In the genomic region with DNA sequence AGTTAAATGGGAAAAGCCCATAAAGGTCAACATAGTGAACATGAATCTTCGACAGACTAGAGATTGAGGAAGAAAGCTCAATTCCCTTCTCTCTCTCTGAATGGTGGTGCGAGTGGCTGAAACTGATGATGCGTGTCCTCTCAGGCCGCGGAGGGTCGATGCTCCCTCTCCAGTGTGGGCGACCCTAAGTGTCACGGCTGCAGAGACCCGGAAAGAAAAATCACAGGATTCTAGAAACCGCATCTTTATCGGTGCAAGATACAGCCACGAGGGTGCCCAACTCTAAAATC, we compare ENCODE assay signal across 6 cellular contexts. TPM values are rescaled to one million over a fixed set of nuclear protein-coding genes. Genes with fewer than 3 reads are reported as not detected.
DNase-seq lines count a peak whose midpoint lies in the region; ATAC-seq, FAIRE-seq and TF ChIP-seq lines count a peak whose summit lies in the region.

No MANE protein-coding gene starts in this region.

- H3K36me3 Mint-ChIP-seq in activated CD8-positive, alpha-beta memory T cell treated with anti-CD3 and anti-CD28 coated beads, Interleukin-2, amount 10 ng/mL, durations not matched to agents 7 days and 5 days, result peaks cover 30% of the 10 kb centered on the region

- H2BK5ac ChIP-seq in neuronal stem cell (ENCODE audit: low read length), result no peak overlapping the region

- peak overlapping the region; percentile 51 for H3K4me2 ChIP-seq in neuronal stem cell (ENCODE audit: insufficient read depth, low read length, poor library complexity, severe bottlenecking)

- H3K27me3 ChIP-seq in bronchial epithelial cell (ENCODE audit: control insufficient read depth, insufficient read depth, low read length) (no peaks in the 10 kb centered on the region), neuronal stem cell (ENCODE audit: control insufficient read depth in 3 of 3, insufficient read depth in 3 of 3, low read depth in 1 of 3, low read length in 3 of 3) (no peaks in the 10 kb centered on the region)

- no peak overlapping the region for H2BK12ac ChIP-seq in neuronal stem cell (ENCODE audit: low read length)

- peak; percentile 11 for ATAC-seq in activated CD8-positive, alpha-beta memory T cell treated with anti-CD3 and anti-CD28 coated beads, Interleukin-2, amount 10 ng/mL, durations not matched to agents 7 days and 5 days
- no peak for ATAC-seq in GM18511 (IDR thresholded peaks at IDR 0.05; ENCODE audit: unreplicated experiment)

- no peak overlapping the region for H3K14ac ChIP-seq in neuronal stem cell (ENCODE audit: low read length)

- no peak overlapping the region for H4K8ac ChIP-seq in neuronal stem cell (ENCODE audit: low read depth, low read length)

- H3K4me3 ChIP-seq in bronchial epithelial cell (ENCODE audit: low read depth, low read length) (peak overlapping the region; percentile 61), neuronal stem cell (ENCODE audit: low read length in 2 of 2) (peak overlapping the region; percentile 58 to 83)

- no peak for TF ChIP-seq CTCF in bronchial epithelial cell (IDR thresholded peaks at IDR 0.05; ENCODE audit: insufficient read depth, low read length, severe bottlenecking)
- TF ChIP-seq CTCF in GM10266 (IDR thresholded peaks at IDR 0.05; ENCODE audit: control insufficient read depth, insufficient read depth, low read depth, missing control alignments), result no peak

- H3K4me1 Mint-ChIP-seq in activated CD8-positive, alpha-beta memory T cell treated with anti-CD3 and anti-CD28 coated beads, Interleukin-2, amount 10 ng/mL, durations not matched to agents 7 days and 5 days, result peaks cover 22% of the 10 kb centered on the region

- H3K9ac ChIP-seq in neuronal stem cell (ENCODE audit: low read depth, low read length, poor library complexity), result no peak overlapping the region

- H3K27me3 Mint-ChIP-seq in activated CD8-positive, alpha-beta memory T cell treated with anti-CD3 and anti-CD28 coated beads, Interleukin-2, amount 10 ng/mL, durations not matched to agents 7 days and 5 days, result no peaks in the 10 kb centered on the region

- H2AFZ ChIP-seq in neuronal stem cell (ENCODE audit: low read length), result peak overlapping the region; percentile 87

- no peak overlapping the region for H2BK120ac ChIP-seq in neuronal stem cell (ENCODE audit: low read depth, low read length)

- peak overlapping the region; percentile 92 for H3K27ac ChIP-seq in neuronal stem cell (replicated peaks; ENCODE audit: low read length)

- no peak for FAIRE-seq in bronchial epithelial cell (lab: Jason Lieb, UNC)

- H3K4ac ChIP-seq in neuronal stem cell (ENCODE audit: low read length), result no peak overlapping the region

- WGBS in neuronal stem cell (ENCODE audit: extremely low coverage in 2 of 2, insufficient read length in 2 of 2, insufficient replicate concordance in 1 of 2), 2 donors, result no CpG with 5 or more reads among the region's 12 CpGs

- peak overlapping the region; percentile 99 for H3K27ac Mint-ChIP-seq in activated CD8-positive, alpha-beta memory T cell treated with anti-CD3 and anti-CD28 coated beads, Interleukin-2, amount 10 ng/mL, durations not matched to agents 7 days and 5 days

- no peaks in the 10 kb centered on the region for H3K9me3 ChIP-seq in neuronal stem cell (replicated peaks in 1 of 2; ENCODE audit: control insufficient read depth in 2 of 2, insufficient read depth in 1 of 2, low read depth in 1 of 2, low read length in 2 of 2)

- H3K79me1 ChIP-seq in neuronal stem cell (ENCODE audit: low read depth, low read length), result peaks cover 3% of the 10 kb centered on the region

- H3K18ac ChIP-seq in neuronal stem cell (ENCODE audit: low read length), result no peak overlapping the region

- H3K36me3 ChIP-seq in bronchial epithelial cell (ENCODE audit: control insufficient read depth, insufficient read depth, low read length) (peaks cover 20% of the 10 kb centered on the region), neuronal stem cell (replicated peaks in 1 of 2; ENCODE audit: control insufficient read depth in 2 of 2, insufficient read depth in 2 of 2, low read length in 2 of 2) (peaks cover 26 to 73% of the 10 kb centered on the region in 2 donors)

- no peak for DNase-seq in activated CD8-positive, alpha-beta memory T cell treated with anti-CD3 and anti-CD28 coated beads, Interleukin-2, amount 10 ng/mL, durations not matched to agents 7 days and 5 days
- no peak for DNase-seq in activated CD8-positive, alpha-beta memory T cell treated with anti-CD3 and anti-CD28 coated beads, Interleukin-2, amount 50 U/mL, for 4 hours
- DNase-seq in bronchial epithelial cell (ENCODE audit: low read depth) (no peak), neuronal stem cell (ENCODE audit: low spot score) (no peak), GM10266 (ENCODE audit: extremely low spot score) (no peak)

- H3K9me3 Mint-ChIP-seq in activated CD8-positive, alpha-beta memory T cell treated with anti-CD3 and anti-CD28 coated beads, Interleukin-2, amount 10 ng/mL, durations not matched to agents 7 days and 5 days (ENCODE audit: low read depth), result no peaks in the 10 kb centered on the region

- peaks cover 6% of the 10 kb centered on the region in 2 donors for H3K4me1 ChIP-seq in neuronal stem cell (ENCODE audit: control insufficient read depth in 2 of 2, insufficient read depth in 1 of 2, low read depth in 1 of 2, low read length in 2 of 2)

- H2AK5ac ChIP-seq in neuronal stem cell (ENCODE audit: low read depth, low read length), result no peak overlapping the region

- no peak overlapping the region for H2BK15ac ChIP-seq in neuronal stem cell (ENCODE audit: low read length)

- no peak overlapping the region for H4K91ac ChIP-seq in neuronal stem cell (ENCODE audit: low read depth, low read length, poor library complexity)

- H3K4me3 Mint-ChIP-seq in activated CD8-positive, alpha-beta memory T cell treated with anti-CD3 and anti-CD28 coated beads, Interleukin-2, amount 10 ng/mL, durations not matched to agents 7 days and 5 days, result peak overlapping the region; percentile 88

- CTCF ChIA-PET in activated CD8-positive, alpha-beta memory T cell treated with anti-CD3 and anti-CD28 coated beads, Interleukin-2, amount 10 ng/mL, durations not matched to agents 7 days and 5 days (lab: Charles Lee), result interaction anchor here (0.6 to 8.1 kb wide), 18 partner anchors 11 to 348 kb away, joined by 3 to 68 read pairs (median 4); partner anchors contain the start of genes ACIN1, AJUBA, C14orf119 and CDH24

- H3K23ac ChIP-seq in neuronal stem cell (ENCODE audit: low read depth, low read length, poor library complexity), result no peak overlapping the region

RNA-seq across cellular contexts. Expression of gene RBM23, which starts 0.5 kb away (rescaled TPM):
- 10 to 100 TPM; 82.9 to 96.7 TPM for total RNA-seq in activated CD8-positive, alpha-beta memory T cell treated with anti-CD3 and anti-CD28 coated beads, Interleukin-2, amount 10 ng/mL, durations not matched to agents 7 days and 5 days
- 26.6 and 41.2 TPM in 2 replicates for total RNA-seq in bronchial epithelial cell
- polyA plus RNA-seq in neuronal stem cell (2013, experiment 1 of 2), result 58.0 TPM
- 55.8 TPM for polyA plus RNA-seq in neuronal stem cell (2013, experiment 2 of 2)

RNA-seq across cellular contexts. Expression of gene PRMT5, which starts 10.7 kb away (rescaled TPM):
- 10 to 100 TPM; 49.2 to 84.0 TPM for total RNA-seq in activated CD8-positive, alpha-beta memory T cell treated with anti-CD3 and anti-CD28 coated beads, Interleukin-2, amount 10 ng/mL, durations not matched to agents 7 days and 5 days
- total RNA-seq in bronchial epithelial cell, result 79.2 and 91.1 TPM in 2 replicates
- 88.1 TPM for polyA plus RNA-seq in neuronal stem cell (2013, experiment 1 of 2)
- polyA plus RNA-seq in neuronal stem cell (2013, experiment 2 of 2), result 93.5 TPM

RNA-seq across cellular contexts. Expression of gene REM2, which starts 35.4 kb away (rescaled TPM):
- under 1 TPM; 0.26 to 0.93 TPM for total RNA-seq in activated CD8-positive, alpha-beta memory T cell treated with anti-CD3 and anti-CD28 coated beads, Interleukin-2, amount 10 ng/mL, durations not matched to agents 7 days and 5 days
- total RNA-seq in bronchial epithelial cell, result under 0.01 TPM in 1 of 2 replicates, not detected in the other
- 1.8 TPM for polyA plus RNA-seq in neuronal stem cell (2013, experiment 1 of 2)
- polyA plus RNA-seq in neuronal stem cell (2013, experiment 2 of 2), result 1.8 TPM

RNA-seq across cellular contexts. Expression of gene HAUS4, which starts 38.4 kb away (rescaled TPM):
- 10 to 100 TPM; 57.0 to 77.9 TPM for total RNA-seq in activated CD8-positive, alpha-beta memory T cell treated with anti-CD3 and anti-CD28 coated beads, Interleukin-2, amount 10 ng/mL, durations not matched to agents 7 days and 5 days
- total RNA-seq in bronchial epithelial cell, result 58.8 and 113 TPM in 2 replicates
- 59.1 TPM for polyA plus RNA-seq in neuronal stem cell (2013, experiment 1 of 2)
- polyA plus RNA-seq in neuronal stem cell (2013, experiment 2 of 2), result 60.9 TPM

RNA-seq across cellular contexts. Expression of gene LRP10, which starts 46.9 kb away (rescaled TPM):
- total RNA-seq in activated CD8-positive, alpha-beta memory T cell treated with anti-CD3 and anti-CD28 coated beads, Interleukin-2, amount 10 ng/mL, durations not matched to agents 7 days and 5 days, result 10 to 100 TPM; 59.0 to 60.1 TPM
- total RNA-seq in bronchial epithelial cell, result 34.8 and 63.6 TPM in 2 replicates
- 4.7 TPM for polyA plus RNA-seq in neuronal stem cell (2013, experiment 1 of 2)
- polyA plus RNA-seq in neuronal stem cell (2013, experiment 2 of 2), result 4.6 TPM
